ENCODE assay signal across 13 cellular contexts in the genomic region with DNA sequence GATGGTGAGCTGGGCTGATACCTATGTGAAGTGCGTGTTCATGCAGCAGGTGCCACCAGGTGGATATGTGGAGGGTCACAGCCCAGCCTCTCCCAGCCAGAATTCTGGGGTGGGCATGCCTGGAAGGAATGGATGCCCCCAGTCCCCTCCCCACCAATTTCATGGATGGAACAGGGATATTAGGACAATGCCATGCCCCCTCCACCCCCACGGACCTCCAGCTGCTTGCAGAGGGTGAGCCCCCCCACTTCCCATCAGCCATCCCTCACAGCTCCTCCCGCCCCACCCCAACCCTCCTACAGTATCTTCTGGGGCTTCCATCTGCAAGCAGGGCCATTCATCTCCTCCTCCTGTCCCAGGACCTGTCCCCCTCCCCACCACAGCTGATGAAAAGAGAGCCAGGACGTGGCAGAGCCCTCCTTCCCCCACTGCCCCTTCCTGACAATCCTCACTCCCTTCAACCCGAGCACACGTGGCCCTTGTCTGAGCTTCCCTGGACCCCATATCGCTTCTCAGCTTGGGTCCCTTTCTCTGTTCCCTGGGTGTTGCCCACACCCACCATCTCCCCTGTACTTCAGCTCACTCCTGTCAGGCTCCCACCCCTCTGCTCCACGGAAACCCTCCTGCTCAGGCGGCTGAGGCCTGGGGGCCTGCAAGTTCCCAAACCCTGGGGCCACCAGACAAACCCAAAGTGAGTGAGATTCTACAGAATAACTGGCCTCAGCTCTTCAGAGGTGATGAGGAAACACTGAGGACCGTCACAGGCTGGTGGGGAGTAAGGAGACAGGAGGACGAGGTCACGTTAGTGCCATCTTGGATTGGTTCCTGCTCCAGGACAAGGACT. TPM values are rescaled to one million over a fixed set of nuclear protein-coding genes. Genes with fewer than 3 reads are reported as not detected.
DNase-seq lines count a peak whose midpoint lies in the region; ATAC-seq and TF ChIP-seq lines count a peak whose summit lies in the region.
"Had no signal": no experiment of that assay in that cellular context is flagged by ENCODE, and none has a peak within 500 bp of the region (broad histone marks: within the 10 kb centered on the region; RNA-seq: fewer than 3 reads in every experiment).

No MANE protein-coding gene starts in this region.

- ATAC-seq in T-helper 17 cell (no peak), right cardiac atrium (peak in 1 of 2 donors; percentile 1), psoas muscle (no peak)

- peaks cover 6% of the 10 kb centered on the region for H3K36me3 Mint-ChIP-seq in Caco-2 (ENCODE audit: insufficient read depth, unreplicated experiment)
- no peaks in the 10 kb centered on the region for H3K36me3 Mint-ChIP-seq in T-helper 17 cell (ENCODE audit: low read depth)
- no peaks in the 10 kb centered on the region for H3K36me3 Mint-ChIP-seq in endodermal cell (ENCODE audit: low read depth)
- H3K36me3 Mint-ChIP-seq: CD4-positive, alpha-beta memory T cell had no signal

- H3K27me3 ChIP-seq in Caco-2 (replicated peaks; ENCODE audit: control insufficient read depth, insufficient read depth, low read length) = no peaks in the 10 kb centered on the region
- no peaks in the 10 kb centered on the region for H3K27me3 ChIP-seq in right cardiac atrium (ENCODE audit: control insufficient read depth, insufficient read depth)
- no peaks in the 10 kb centered on the region for H3K27me3 ChIP-seq in psoas muscle (ENCODE audit: insufficient read depth in 3 of 3, low read length in 2 of 3)
- H3K27me3 ChIP-seq in endodermal cell (ENCODE audit: control insufficient read depth, insufficient read depth, low read length, poor library complexity, severe bottlenecking) = no peaks in the 10 kb centered on the region

- no peak overlapping the region for H3K4me3 ChIP-seq in Caco-2 (ENCODE audit: low read depth, low read length)
- no peak overlapping the region for H3K4me3 ChIP-seq in right cardiac atrium (ENCODE audit: low read length)
- H3K4me3 ChIP-seq in psoas muscle = no peak overlapping the region
- no peak overlapping the region for H3K4me3 ChIP-seq in endodermal cell (ENCODE audit: low read length)
- H3K4me3 ChIP-seq: GM23248, K562 had no signal

- WGBS in right cardiac atrium = 60% methylated on average over 12 of the region's 12 CpGs
- WGBS in psoas muscle, 3 donors = 48 to 51% (median 50%) methylated on average over 11 to 12 of the region's 12 CpGs
- WGBS in endodermal cell (ENCODE audit: insufficient coverage in 1 of 2, insufficient read length in 1 of 2), 2 experiments = 86 to 91% methylated on average over 8 to 12 of the region's 12 CpGs

- H3K36me3 ChIP-seq in Caco-2 (ENCODE audit: control insufficient read depth, insufficient read depth, low read length) (no peaks in the 10 kb centered on the region), psoas muscle (ENCODE audit: insufficient read depth in 1 of 2, low read depth in 1 of 2) (no peaks in the 10 kb centered on the region), endodermal cell (ENCODE audit: control insufficient read depth, insufficient read depth, low read length) (peaks cover 11% of the 10 kb centered on the region)

- POLR2A ChIA-PET in Caco-2 (lab: Charles Lee) = no interaction called here

- H3K9me3 Mint-ChIP-seq in Caco-2 (ENCODE audit: unreplicated experiment) (no peaks in the 10 kb centered on the region), endodermal cell (no peaks in the 10 kb centered on the region)
- H3K9me3 Mint-ChIP-seq: CD4-positive, alpha-beta memory T cell had no signal

- peak overlapping the region; percentile 25 for H3K27ac ChIP-seq in right cardiac atrium (ENCODE audit: low read length)
- peak overlapping the region; percentile 90 for H3K27ac ChIP-seq in psoas muscle
- no peak overlapping the region for H3K27ac ChIP-seq in endodermal cell (ENCODE audit: low read depth, low read length)
- H3K27ac ChIP-seq: GM23248 had no signal

- no peaks in the 10 kb centered on the region for H3K9me3 ChIP-seq in Caco-2
- H3K9me3 ChIP-seq in T-helper 17 cell (ENCODE audit: control insufficient read depth, low read length, poor library complexity, severe bottlenecking) = no peaks in the 10 kb centered on the region
- H3K9me3 ChIP-seq in right cardiac atrium (ENCODE audit: control insufficient read depth, low read length) = no peaks in the 10 kb centered on the region
- no peaks in the 10 kb centered on the region for H3K9me3 ChIP-seq in psoas muscle
- no peaks in the 10 kb centered on the region for H3K9me3 ChIP-seq in endodermal cell (ENCODE audit: control insufficient read depth, low read length)

- peaks cover 37% of the 10 kb centered on the region for H3K4me1 ChIP-seq in Caco-2
- peaks cover 5% of the 10 kb centered on the region for H3K4me1 ChIP-seq in right cardiac atrium (ENCODE audit: control insufficient read depth, insufficient read depth, low read length)
- peaks cover 18% of the 10 kb centered on the region for H3K4me1 ChIP-seq in psoas muscle
- peaks cover 12% of the 10 kb centered on the region for H3K4me1 ChIP-seq in endodermal cell (ENCODE audit: control insufficient read depth, insufficient read depth, low read length)

- DNase-seq in Caco-2 (no peak), T-helper 17 cell (no peak), right cardiac atrium (peak in 2 of 3 donors; percentile 25 to 46), psoas muscle (peak in 1 of 2 donors; percentile 40), DMS 273 (lab: John Stamatoyannopoulos, UW; ENCODE audit: unreplicated experiment) (no peak), dermis blood vessel endothelial cell (no peak), activated gamma-delta T cell treated with Interleukin-2 at 50 U/mL for 16 hours (no peak), endodermal cell (no peak)
- DNase-seq: NCI-H187 treated with DMSO at 0.1 percent for 48 hours had no signal

- no TSS peak for BruUV-seq in Caco-2 (replicated peaks; lab: Mats Ljungman, UMichigan)

- intact Hi-C loops in Caco-2 (cut with micrococcal nuclease; ENCODE audit: unreplicated experiment) = loop anchor here (1.0 kb wide), 2 partner anchors 19 to 35 kb away; no protein-coding TSS in a partner anchor
- intact Hi-C loops in right cardiac atrium (cut with DNase I) = loop anchor here in 2 of 4 donors (1.0 to 2.0 kb wide), 2 partner anchors 19 kb away; no protein-coding TSS in a partner anchor
- intact Hi-C loops in psoas muscle (cut with DNase I) = loop anchor here in 1 of 2 donors (1.0 to 2.0 kb wide), 2 partner anchors 19 to 217 kb away; no protein-coding TSS in a partner anchor

- CTCF ChIA-PET in Caco-2 (lab: Charles Lee) = interaction anchor here (0.6 to 3.5 kb wide), 4 partner anchors 36 to 215 kb away, joined by 3 to 29 read pairs (median 3); no protein-coding TSS in a partner anchor

- no peak for TF ChIP-seq CTCF in Caco-2 (IDR thresholded peaks at IDR 0.05; ENCODE audit: insufficient read depth in 1 of 2, low read depth in 1 of 2, low read length in 1 of 2, severe bottlenecking in 1 of 2, unreplicated experiment in 1 of 2)
- TF ChIP-seq CTCF in psoas muscle (IDR thresholded peaks at IDR 0.05) = no peak
- no peak for TF ChIP-seq CTCF in endodermal cell (conservative IDR thresholded peaks at IDR 0.05)

- peak overlapping the region; percentile 75 for H3K27ac Mint-ChIP-seq in Caco-2 (ENCODE audit: unreplicated experiment)
- peak overlapping the region; percentile 21 for H3K27ac Mint-ChIP-seq in T-helper 17 cell
- H3K27ac Mint-ChIP-seq in endodermal cell = no peak overlapping the region
- H3K27ac Mint-ChIP-seq: B cell had no signal

- no peak overlapping the region for H3K4me3 Mint-ChIP-seq in Caco-2 (ENCODE audit: unreplicated experiment)
- no peak overlapping the region for H3K4me3 Mint-ChIP-seq in T-helper 17 cell
- no peak overlapping the region for H3K4me3 Mint-ChIP-seq in endodermal cell
- H3K4me3 Mint-ChIP-seq: B cell had no signal

- no peak overlapping the region for H3K9ac ChIP-seq in endodermal cell (ENCODE audit: extremely low read depth, low read length, poor library complexity, severe bottlenecking)
- H3K9ac ChIP-seq: GM23248 had no signal

- H3K4me1 Mint-ChIP-seq in Caco-2 (ENCODE audit: low read depth, unreplicated experiment) (peaks cover 23% of the 10 kb centered on the region), T-helper 17 cell (peaks cover 7% of the 10 kb centered on the region), endodermal cell (peaks cover 5% of the 10 kb centered on the region)

- no peaks in the 10 kb centered on the region for H3K27me3 Mint-ChIP-seq in Caco-2 (ENCODE audit: insufficient read depth, unreplicated experiment)
- no peaks in the 10 kb centered on the region for H3K27me3 Mint-ChIP-seq in T-helper 17 cell
- no peaks in the 10 kb centered on the region for H3K27me3 Mint-ChIP-seq in endodermal cell (ENCODE audit: insufficient read depth)
- H3K27me3 Mint-ChIP-seq: B cell; CD4-positive, alpha-beta memory T cell had no signal

RNA-seq across cellular contexts. Expression of gene SEMA3G, which starts 2.8 kb away (rescaled TPM):
- total RNA-seq in Caco-2 (2022) = 0.28 and 0.32 TPM in 2 replicates
- 1 to 10 TPM; 1.5 to 2.3 TPM for total RNA-seq in T-helper 17 cell
- total RNA-seq in right cardiac atrium = 10 to 100 TPM in 1 of 4 donors, 1 to 10 TPM in 3; 4.7 to 13.1 (median 8.3) TPM
- 11.2 TPM for polyA plus RNA-seq in right cardiac atrium
- 10 to 100 TPM in 2 of 4 donors, 1 to 10 TPM in 2; 6.0 to 13.8 (median 9.5) TPM for total RNA-seq in psoas muscle
- 1 to 10 TPM; 6.2 to 8.8 (median 6.5) TPM for polyA plus RNA-seq in psoas muscle
- 30.5 and 30.9 TPM in 2 replicates for total RNA-seq in dermis blood vessel endothelial cell
- total RNA-seq in endodermal cell = 1 to 10 TPM; 2.5 to 8.6 TPM
- polyA plus RNA-seq in endodermal cell (2013, experiment 1 of 2) = 1.9 TPM
- polyA plus RNA-seq in endodermal cell (2013, experiment 2 of 2) = 1.5 TPM
- total RNA-seq: GM23248 had no signal
- polyA plus RNA-seq: K562 had no signal

RNA-seq across cellular contexts. Expression of gene TNNC1, which starts 6.1 kb away (rescaled TPM):
- 36.1 and 40.5 TPM in 2 replicates for total RNA-seq in Caco-2 (2022)
- 1 to 10 TPM; 3.7 to 3.8 TPM for total RNA-seq in T-helper 17 cell
- total RNA-seq in right cardiac atrium = 1,000 to 10,000 TPM; 2,349 to 3,477 (median 2,851) TPM
- polyA plus RNA-seq in right cardiac atrium = 6,305 TPM
- 1,000 to 10,000 TPM; 5,645 to 6,422 (median 6,257) TPM for total RNA-seq in psoas muscle
- polyA plus RNA-seq in psoas muscle = 1,000 to 10,000 TPM; 4,153 to 7,172 (median 6,558) TPM
- total RNA-seq in dermis blood vessel endothelial cell = not detected in 2 replicates
- total RNA-seq in endodermal cell = 10 to 100 TPM; 44.8 to 64.6 TPM
- polyA plus RNA-seq in endodermal cell (2013, experiment 1 of 2) = 30.4 TPM
- polyA plus RNA-seq in endodermal cell (2013, experiment 2 of 2) = 36.1 TPM
- total RNA-seq: GM23248 had no signal
- polyA plus RNA-seq: GM23248 had no signal

RNA-seq across cellular contexts. Expression of gene NISCH, which starts 7.7 kb away (rescaled TPM):
- total RNA-seq in Caco-2 (2022) (61.1 and 62.2 TPM in 2 replicates), T-helper 17 cell (100 to 1,000 TPM; 121 to 146 TPM), right cardiac atrium (10 to 100 TPM; 48.6 to 59.2 (median 53.0) TPM), psoas muscle (10 to 100 TPM; 16.7 to 33.4 (median 28.1) TPM), dermis blood vessel endothelial cell (72.8 and 106 TPM in 2 replicates), endodermal cell (100 to 1,000 TPM; 151 to 156 TPM)
- polyA plus RNA-seq in right cardiac atrium (31.2 TPM), psoas muscle (10 to 100 TPM; 14.3 to 28.8 (median 15.8) TPM)
- 124 TPM for polyA plus RNA-seq in endodermal cell (2013, experiment 1 of 2)
- 99.4 TPM for polyA plus RNA-seq in endodermal cell (2013, experiment 2 of 2)

RNA-seq across cellular contexts. Expression of gene PHF7, which starts 37.3 kb away (rescaled TPM):
- total RNA-seq in Caco-2 (2022) (2.4 and 4.1 TPM in 2 replicates), T-helper 17 cell (10 to 100 TPM; 11.1 to 13.0 TPM), right cardiac atrium (10 to 100 TPM; 15.9 to 28.5 (median 18.3) TPM), psoas muscle (10 to 100 TPM in 1 of 4 donors, 1 to 10 TPM in 3; 4.2 to 15.5 (median 7.3) TPM), dermis blood vessel endothelial cell (2.9 and 4.4 TPM in 2 replicates), endodermal cell (10 to 100 TPM; 10.9 to 12.7 TPM)
- polyA plus RNA-seq in right cardiac atrium (10.9 TPM), psoas muscle (10 to 100 TPM in 1 of 3 donors, 1 to 10 TPM in 2; 4.2 to 13.4 (median 4.6) TPM)
- 15.3 TPM for polyA plus RNA-seq in endodermal cell (2013, experiment 1 of 2)
- polyA plus RNA-seq in endodermal cell (2013, experiment 2 of 2) = 17.0 TPM

RNA-seq across cellular contexts. Expression of gene BAP1, which starts 37.9 kb away (rescaled TPM):
- total RNA-seq in Caco-2 (2022) (78.9 and 83.4 TPM in 2 replicates), T-helper 17 cell (100 to 1,000 TPM; 107 to 114 TPM), right cardiac atrium (10 to 100 TPM; 48.4 to 59.1 (median 55.9) TPM), psoas muscle (10 to 100 TPM; 61.1 to 78.1 (median 70.7) TPM), dermis blood vessel endothelial cell (72.7 and 92.1 TPM in 2 replicates), endodermal cell (100 to 1,000 TPM in 1 of 2 donors, 10 to 100 TPM in 1; 94.5 to 100 TPM)
- polyA plus RNA-seq in right cardiac atrium (43.0 TPM), psoas muscle (100 to 1,000 TPM in 1 of 3 donors, 10 to 100 TPM in 2; 65.7 to 104 (median 78.9) TPM)
- polyA plus RNA-seq in endodermal cell (2013, experiment 1 of 2) = 80.1 TPM
- polyA plus RNA-seq in endodermal cell (2013, experiment 2 of 2) = 71.0 TPM

Comparison
In these comparisons a context has a peak if more than half of its experiments do, and no peak if none do; other contexts are left out.
1. DNase-seq: peak in right cardiac atrium (2 of 3); none in Caco-2 (0 of 2), T-helper 17 cell (0 of 3), DMS 273 (single experiment), dermis blood vessel endothelial cell (single experiment), activated gamma-delta T cell treated with Interleukin-2 at 50 U/mL for 16 hours (single experiment) and endodermal cell (single experiment).
2. RNA of gene TNNC1, which starts 6.1 kb away (total RNA-seq): 5,645 to 6,422 TPM in psoas muscle and 2,349 to 3,477 TPM in right cardiac atrium; 44.8 to 64.6 TPM in endodermal cell, 36.1 to 40.5 TPM in Caco-2, 3.7 to 3.8 TPM in T-helper 17 cell and not detected in dermis blood vessel endothelial cell; every median in the first group is over 10 times any median in the second.